ENCODE assay signal across 1 cellular context in genomic region chr12:897386-897785, GRCh38.
TF ChIP-seq lines count a peak whose summit lies in the region.

No MANE protein-coding gene starts in this region.

TF ChIP-seq in WTC11, 78 proteins besides CTCF, POLR2A, EP300 and RAD21 (continued from another document):
- TF ChIP-seq ZNF317 (CRISPR knock-in tag; IDR thresholded peaks at IDR 0.05; ENCODE audit: borderline replicate concordance, low read depth) (no peak), ESRRA (CRISPR knock-in tag; IDR thresholded peaks at IDR 0.05; ENCODE audit: borderline replicate concordance) (no peak), ZNF532 (CRISPR knock-in tag; IDR thresholded peaks at IDR 0.05; ENCODE audit: borderline replicate concordance) (no peak)
